Comparison of ENCODE assay signal across 1 cellular context in the genomic region with DNA sequence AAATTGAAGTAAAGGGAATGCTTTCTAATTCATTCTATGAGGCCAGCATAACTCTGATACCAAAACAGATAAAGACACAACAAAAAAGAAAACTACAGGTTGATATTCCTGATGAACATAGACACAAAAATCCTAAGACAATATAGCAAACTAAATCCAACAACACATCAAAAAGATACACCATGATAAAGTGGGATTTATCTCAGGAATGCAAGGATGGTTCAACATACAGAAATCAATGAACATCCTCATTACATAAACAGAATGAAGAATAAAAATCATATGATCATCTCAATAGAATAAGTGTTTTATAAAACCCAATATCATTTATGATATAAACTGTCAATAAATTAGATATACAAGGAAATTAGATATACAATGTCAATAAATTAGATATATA.
TF ChIP-seq lines count a peak whose summit lies in the region.

No MANE protein-coding gene starts in this region.

TF ChIP-seq in HepG2, 621 proteins besides CTCF, POLR2A, EP300 and RAD21 (continued from another document):
- TF ChIP-seq, protein P1, sequence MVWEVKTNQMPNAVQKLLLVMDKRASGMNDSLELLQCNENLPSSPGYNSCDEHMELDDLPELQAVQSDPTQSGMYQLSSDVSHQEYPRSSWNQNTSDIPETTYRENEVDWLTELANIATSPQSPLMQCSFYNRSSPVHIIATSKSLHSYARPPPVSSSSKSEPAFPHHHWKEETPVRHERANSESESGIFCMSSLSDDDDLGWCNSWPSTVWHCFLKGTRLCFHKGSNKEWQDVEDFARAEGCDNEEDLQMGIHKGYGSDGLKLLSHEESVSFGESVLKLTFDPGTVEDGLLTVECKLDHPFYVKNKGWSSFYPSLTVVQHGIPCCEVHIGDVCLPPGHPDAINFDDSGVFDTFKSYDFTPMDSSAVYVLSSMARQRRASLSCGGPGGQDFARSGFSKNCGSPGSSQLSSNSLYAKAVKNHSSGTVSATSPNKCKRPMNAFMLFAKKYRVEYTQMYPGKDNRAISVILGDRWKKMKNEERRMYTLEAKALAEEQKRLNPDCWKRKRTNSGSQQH (CRISPR knock-in tag; IDR thresholded peaks at IDR 0.05; ENCODE audit: low read depth) = no peak
- TF ChIP-seq FOXA3 (CRISPR knock-in tag; IDR thresholded peaks at IDR 0.05) (no peak), TOE1 (CRISPR knock-in tag; IDR thresholded peaks at IDR 0.05) (no peak), ZFYVE20 (CRISPR knock-in tag; IDR thresholded peaks at IDR 0.05; ENCODE audit: borderline replicate concordance, low read depth) (no peak), ZNF777 (CRISPR knock-in tag; IDR thresholded peaks at IDR 0.05) (no peak), HNRNPUL1 (IDR thresholded peaks at IDR 0.05; ENCODE audit: low read depth, low read length) (no peak), KLF16 (CRISPR knock-in tag; IDR thresholded peaks at IDR 0.05) (no peak), ZNF333 (CRISPR knock-in tag; IDR thresholded peaks at IDR 0.05; ENCODE audit: borderline replicate concordance) (no peak), ZNF451 (CRISPR knock-in tag; IDR thresholded peaks at IDR 0.05) (no peak)
- TF ChIP-seq, protein P2, sequence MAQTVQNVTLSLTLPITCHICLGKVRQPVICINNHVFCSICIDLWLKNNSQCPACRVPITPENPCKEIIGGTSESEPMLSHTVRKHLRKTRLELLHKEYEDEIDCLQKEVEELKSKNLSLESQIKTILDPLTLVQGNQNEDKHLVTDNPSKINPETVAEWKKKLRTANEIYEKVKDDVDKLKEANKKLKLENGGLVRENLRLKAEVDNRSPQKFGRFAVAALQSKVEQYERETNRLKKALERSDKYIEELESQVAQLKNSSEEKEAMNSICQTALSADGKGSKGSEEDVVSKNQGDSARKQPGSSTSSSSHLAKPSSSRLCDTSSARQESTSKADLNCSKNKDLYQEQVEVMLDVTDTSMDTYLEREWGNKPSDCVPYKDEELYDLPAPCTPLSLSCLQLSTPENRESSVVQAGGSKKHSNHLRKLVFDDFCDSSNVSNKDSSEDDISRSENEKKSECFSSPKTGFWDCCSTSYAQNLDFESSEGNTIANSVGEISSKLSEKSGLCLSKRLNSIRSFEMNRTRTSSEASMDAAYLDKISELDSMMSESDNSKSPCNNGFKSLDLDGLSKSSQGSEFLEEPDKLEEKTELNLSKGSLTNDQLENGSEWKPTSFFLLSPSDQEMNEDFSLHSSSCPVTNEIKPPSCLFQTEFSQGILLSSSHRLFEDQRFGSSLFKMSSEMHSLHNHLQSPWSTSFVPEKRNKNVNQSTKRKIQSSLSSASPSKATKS (CRISPR knock-in tag; IDR thresholded peaks at IDR 0.05) = no peak
- TF ChIP-seq, protein P3, sequence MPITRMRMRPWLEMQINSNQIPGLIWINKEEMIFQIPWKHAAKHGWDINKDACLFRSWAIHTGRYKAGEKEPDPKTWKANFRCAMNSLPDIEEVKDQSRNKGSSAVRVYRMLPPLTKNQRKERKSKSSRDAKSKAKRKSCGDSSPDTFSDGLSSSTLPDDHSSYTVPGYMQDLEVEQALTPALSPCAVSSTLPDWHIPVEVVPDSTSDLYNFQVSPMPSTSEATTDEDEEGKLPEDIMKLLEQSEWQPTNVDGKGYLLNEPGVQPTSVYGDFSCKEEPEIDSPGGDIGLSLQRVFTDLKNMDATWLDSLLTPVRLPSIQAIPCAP (CRISPR knock-in tag; IDR thresholded peaks at IDR 0.05; ENCODE audit: low read depth) = no peak
